ENCODE assay signal across 15 cellular contexts in the genomic region with DNA sequence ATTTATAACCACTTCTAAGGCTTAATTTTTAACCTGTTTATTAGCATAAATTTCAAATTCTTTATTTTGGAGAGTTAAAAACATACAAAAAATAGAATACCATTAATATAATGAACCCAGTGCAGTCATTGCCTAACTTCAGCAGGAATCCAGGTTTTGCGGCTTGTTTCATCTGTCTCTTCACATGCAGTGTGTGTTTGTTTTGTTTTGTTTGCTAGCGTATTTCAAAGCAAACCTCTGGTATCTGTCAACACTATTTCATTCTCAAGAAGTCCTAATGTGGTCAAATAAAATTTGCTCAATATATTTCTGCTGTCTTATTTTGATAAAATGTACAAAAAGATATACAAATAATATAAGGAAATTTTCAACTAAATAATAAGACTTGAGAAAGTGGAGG.
DNase-seq lines count a peak whose midpoint lies in the region; ATAC-seq and TF ChIP-seq lines count a peak whose summit lies in the region.
"Had no signal": no experiment of that assay in that cellular context is flagged by ENCODE, and none has a peak within 500 bp of the region (broad histone marks: within the 10 kb centered on the region; RNA-seq: fewer than 3 reads in every experiment).

No MANE protein-coding gene starts in this region.

- H3K27me3 ChIP-seq in OCI-LY1 (ENCODE audit: insufficient read depth, low read length) = no peaks in the 10 kb centered on the region
- no peaks in the 10 kb centered on the region for H3K27me3 ChIP-seq in right lobe of liver
- H3K27me3 ChIP-seq in PC-3 (ENCODE audit: low read length) = peaks cover 41% of the 10 kb centered on the region
- H3K27me3 ChIP-seq: BE2C had no signal

- 42% methylated on average over 2 of the region's 2 CpGs for WGBS in right lobe of liver (ENCODE audit: insufficient coverage, low coverage, low lambda C conversion rate, missing lambda C conversion rate)

- DNase-seq in HEK293T (ENCODE audit: extremely low spot score) = no peak
- DNase-seq in right lobe of liver = no peak
- no peak for DNase-seq in inferior parietal cortex (ENCODE audit: extremely low spot score)
- DNase-seq in PC-3 = no peak
- DNase-seq in activated CD8-positive, alpha-beta memory T cell treated with anti-CD3 and anti-CD28 coated beads for 24 hours = no peak
- no peak for DNase-seq in left ventricle myocardium superior
- DNase-seq: BE2C; CD4-positive, alpha-beta memory T cell; DND-41; GDM1; GOT3; H9 had no signal

- TF ChIP-seq POLR2A in right lobe of liver (IDR thresholded peaks at IDR 0.05) = no peak

- H3K9me2 ChIP-seq in OCI-LY1 (ENCODE audit: low read depth, low read length) (no peaks in the 10 kb centered on the region), PC-3 (replicated peaks; ENCODE audit: low read length) (no peaks in the 10 kb centered on the region)

- H3K9me3 ChIP-seq in OCI-LY1 (ENCODE audit: low read length) (no peaks in the 10 kb centered on the region), right lobe of liver (no peaks in the 10 kb centered on the region), PC-3 (ENCODE audit: low read length) (no peaks in the 10 kb centered on the region)
- H3K9me3 ChIP-seq: A549, BE2C had no signal

- CTCF ChIA-PET in HEK293T (lab: Yijun Ruan, JAX) (no interaction called here), PC-3 (lab: Charles Lee) (no interaction called here)

- no peaks in the 10 kb centered on the region for H3K36me3 ChIP-seq in OCI-LY1 (ENCODE audit: insufficient read depth, low read length)
- no peaks in the 10 kb centered on the region for H3K36me3 ChIP-seq in right lobe of liver
- H3K36me3 ChIP-seq in PC-3 (ENCODE audit: low read depth, low read length) = no peaks in the 10 kb centered on the region
- H3K36me3 ChIP-seq: BE2C had no signal

- H3K9ac ChIP-seq in OCI-LY1 (ENCODE audit: low read length) (no peak overlapping the region), PC-3 (ENCODE audit: low read length) (no peak overlapping the region)

- no peak overlapping the region for H3K27ac ChIP-seq in OCI-LY1 (ENCODE audit: low read depth, low read length, poor library complexity, severe bottlenecking)
- no peak overlapping the region for H3K27ac ChIP-seq in right lobe of liver
- H3K27ac ChIP-seq in PC-3 (ENCODE audit: low read length) = no peak overlapping the region
- H3K27ac ChIP-seq: A549, C4-2B had no signal

- ATAC-seq in right lobe of liver (peak; percentile 45 to 78 (median 67)), PC-3 (no peak), left ventricle myocardium superior (no peak)
- ATAC-seq: A549 had no signal

- BruUV-seq in PC-3 (replicated peaks; lab: Mats Ljungman, UMichigan) = no TSS peak

- H3K4me1 ChIP-seq in OCI-LY1 (ENCODE audit: insufficient read depth, low read length, severe bottlenecking) = no peaks in the 10 kb centered on the region
- no peaks in the 10 kb centered on the region for H3K4me1 ChIP-seq in right lobe of liver
- H3K4me1 ChIP-seq in PC-3 (ENCODE audit: insufficient read depth, low read length) = no peaks in the 10 kb centered on the region
- H3K4me1 ChIP-seq: A549 had no signal

- H3K79me2 ChIP-seq in OCI-LY1 (ENCODE audit: insufficient read depth, low read length) = no peaks in the 10 kb centered on the region
- H3K79me2 ChIP-seq in PC-3 (ENCODE audit: low read length) = no peaks in the 10 kb centered on the region

- intact Hi-C loops in right lobe of liver (cut with DNase I) = no loop called here
- intact Hi-C loops in PC-3 (cut with micrococcal nuclease) = loop anchor here (10.0 kb wide), 2 partner anchors 86 to 306 kb away; no protein-coding TSS in a partner anchor
- intact Hi-C loops in left ventricle myocardium superior (cut with micrococcal nuclease) = loop anchor here (5.0 to 10.0 kb wide), 3 partner anchors 234 to 556 kb away; no protein-coding TSS in a partner anchor

- H3K4me3 ChIP-seq in OCI-LY1 (ENCODE audit: low read depth, low read length, poor library complexity, severe bottlenecking) = no peak overlapping the region
- no peak overlapping the region for H3K4me3 ChIP-seq in right lobe of liver
- H3K4me3 ChIP-seq in PC-3 (ENCODE audit: low read length) = no peak overlapping the region
- H3K4me3 ChIP-seq: A549 had no signal

- no peak for TF ChIP-seq CTCF in OCI-LY1 (IDR thresholded peaks at IDR 0.05; ENCODE audit: low read length)
- no peak for TF ChIP-seq CTCF in right lobe of liver (IDR thresholded peaks at IDR 0.05)
- no peak for TF ChIP-seq CTCF in PC-3 (conservative IDR thresholded peaks at IDR 0.05; ENCODE audit: low read depth, low read length)

- H3F3A ChIP-seq in OCI-LY1 (ENCODE audit: insufficient read depth, low read length) (no peaks in the 10 kb centered on the region), PC-3 (ENCODE audit: low read length, unreplicated experiment) (no peaks in the 10 kb centered on the region)

- H4K20me1 ChIP-seq in OCI-LY1 (ENCODE audit: insufficient read depth, low read length) = no peaks in the 10 kb centered on the region
- no peaks in the 10 kb centered on the region for H4K20me1 ChIP-seq in PC-3 (ENCODE audit: low read length)

- 0 out of 2 replicates have a peak overlapping the region, but pooled peaks have one; percentile 48 for H2AFZ ChIP-seq in OCI-LY1 (ENCODE audit: low read length)
- no peak overlapping the region for H2AFZ ChIP-seq in PC-3 (ENCODE audit: low read length)

- H3K4me2 ChIP-seq in OCI-LY1 (ENCODE audit: low read length) (no peak overlapping the region), PC-3 (ENCODE audit: low read length) (no peak overlapping the region)
- H3K4me2 ChIP-seq: A549 had no signal

- POLR2A ChIA-PET in HEK293T (lab: Yijun Ruan, JAX) (interaction anchor here (1.0 kb wide), 1 partner anchor 85 kb away, joined by 4 read pairs; no protein-coding TSS in a partner anchor), PC-3 (lab: Charles Lee; ENCODE audit: unreplicated experiment) (no interaction called here)

TF ChIP-seq in HEK293T, 16 proteins besides CTCF, POLR2A, EP300 and RAD21:
- TF ChIP-seq, protein P1, sequence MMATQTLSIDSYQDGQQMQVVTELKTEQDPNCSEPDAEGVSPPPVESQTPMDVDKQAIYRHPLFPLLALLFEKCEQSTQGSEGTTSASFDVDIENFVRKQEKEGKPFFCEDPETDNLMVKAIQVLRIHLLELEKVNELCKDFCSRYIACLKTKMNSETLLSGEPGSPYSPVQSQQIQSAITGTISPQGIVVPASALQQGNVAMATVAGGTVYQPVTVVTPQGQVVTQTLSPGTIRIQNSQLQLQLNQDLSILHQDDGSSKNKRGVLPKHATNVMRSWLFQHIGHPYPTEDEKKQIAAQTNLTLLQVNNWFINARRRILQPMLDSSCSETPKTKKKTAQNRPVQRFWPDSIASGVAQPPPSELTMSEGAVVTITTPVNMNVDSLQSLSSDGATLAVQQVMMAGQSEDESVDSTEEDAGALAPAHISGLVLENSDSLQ (IDR thresholded peaks at IDR 0.05) = peak; percentile 24; the same call in 1 of the 2 replicates
- TF ChIP-seq FOXK2 (IDR thresholded peaks at IDR 0.05) (no peak), LEF1 (IDR thresholded peaks at IDR 0.05; ENCODE audit: borderline replicate concordance) (no peak), FOXA1 (IDR thresholded peaks at IDR 0.05) (no peak), NFRKB (IDR thresholded peaks at IDR 0.05) (no peak), CTBP1 (IDR thresholded peaks at IDR 0.05; ENCODE audit: borderline replicate concordance) (no peak), L3MBTL2 (conservative IDR thresholded peaks at IDR 0.05) (no peak), TARDBP (IDR thresholded peaks at IDR 0.05) (no peak), ARNT (IDR thresholded peaks at IDR 0.05) (no peak)
TF ChIP-seq in HEK293T: peak in this region for 1.

Comparison
In these comparisons a context has a peak if more than half of its experiments do, and no peak if none do; other contexts are left out.
1. ATAC-seq: peak in right lobe of liver (4 of 4); none in PC-3 (single experiment) and left ventricle myocardium superior (single experiment).
2. intact Hi-C loops: an anchor here in PC-3 (10.0 kb wide) and left ventricle myocardium superior (5.0 to 10.0 kb wide); none called in right lobe of liver.